In the genomic region with DNA sequence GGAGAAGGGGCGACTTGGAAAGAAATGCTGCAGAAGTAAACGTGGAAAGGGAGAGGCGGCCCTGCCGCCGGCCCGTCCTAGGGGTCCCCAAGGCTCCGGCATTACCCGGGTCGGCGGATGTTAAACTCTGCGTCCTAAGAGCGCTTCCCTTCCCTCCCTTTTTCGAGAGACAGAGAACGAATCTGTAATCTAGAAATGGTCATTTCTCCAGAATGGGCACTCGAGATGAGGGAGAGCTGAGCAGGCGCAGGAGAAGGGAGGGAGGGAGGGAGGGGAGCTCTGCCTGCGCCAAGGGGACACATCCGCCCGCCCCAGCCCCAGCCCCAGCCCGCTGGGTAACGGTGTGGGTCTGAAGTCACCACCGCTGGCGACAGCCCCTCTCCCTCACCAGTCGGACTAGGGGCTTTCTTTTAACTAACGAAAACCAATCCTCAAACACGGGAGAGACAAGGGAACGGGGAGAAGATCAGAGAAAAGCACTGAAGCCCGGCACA, we compare ENCODE assay signal across 8 cellular contexts. TPM values are rescaled to one million over a fixed set of nuclear protein-coding genes. Genes with fewer than 3 reads are reported as not detected.
DNase-seq lines count a peak whose midpoint lies in the region; ATAC-seq, FAIRE-seq and TF ChIP-seq lines count a peak whose summit lies in the region.

No MANE protein-coding gene starts in this region.

- peak overlapping the region; percentile 91 to 100 (median 100) for H3K4me3 Mint-ChIP-seq in naive thymus-derived CD4-positive, alpha-beta T cell

- H3K4me3 ChIP-seq in effector memory CD4-positive, alpha-beta T cell (ENCODE audit: insufficient read depth, low read depth, low read length, poor library complexity, severe bottlenecking) = peak overlapping the region; percentile 99
- H3K4me3 ChIP-seq in naive thymus-derived CD4-positive, alpha-beta T cell (ENCODE audit: low read length) = peak overlapping the region; percentile 97

- TF ChIP-seq POLR2A in GM12892 (IDR thresholded peaks at IDR 0.05; ENCODE audit: low read depth, low read length) = no peak

- H3K36me3 ChIP-seq in effector memory CD4-positive, alpha-beta T cell (ENCODE audit: control insufficient read depth, insufficient read depth, low read length) = no peaks in the 10 kb centered on the region
- peaks cover 0 to 13% (median 0%) of the 10 kb centered on the region in 3 experiments for H3K36me3 ChIP-seq in naive thymus-derived CD4-positive, alpha-beta T cell (ENCODE audit: control insufficient read depth in 2 of 3, insufficient read depth in 3 of 3, low read length in 3 of 3)

- H3K27me3 Mint-ChIP-seq in naive thymus-derived CD4-positive, alpha-beta T cell = no peaks in the 10 kb centered on the region

- TF ChIP-seq CTCF in GM13977 (IDR thresholded peaks at IDR 0.05; ENCODE audit: extremely low read depth, insufficient read depth, missing control alignments) = no peak

- no peaks in the 10 kb centered on the region for H3K27me3 ChIP-seq in effector memory CD4-positive, alpha-beta T cell (replicated peaks; ENCODE audit: control insufficient read depth, insufficient read depth, low read length, poor library complexity, severe bottlenecking)
- H3K27me3 ChIP-seq in naive thymus-derived CD4-positive, alpha-beta T cell (ENCODE audit: control insufficient read depth in 2 of 2, insufficient read depth in 2 of 2, low read length in 2 of 2) = no peaks in the 10 kb centered on the region

- in situ Hi-C loops in GM13977 (cut with MboI; ENCODE audit: low pct_unique_long_range_greater_than_20kb, low sequenced_read_pairs, unreplicated experiment) = no loop called here

- no peak for ATAC-seq in naive thymus-derived CD4-positive, alpha-beta T cell

- peak overlapping the region; percentile 68 to 99 (median 92) for H3K27ac Mint-ChIP-seq in naive thymus-derived CD4-positive, alpha-beta T cell

- DNase-seq in GM12892 (ENCODE audit: insufficient read length) (no peak), RKO (ENCODE audit: low spot score) (peak; percentile 56), NCI-H524 treated with DMSO at 0.1 percent for 48 hours (lab: John Stamatoyannopoulos, UW) (no peak), GM13977 (ENCODE audit: low spot score) (no peak), NCI-H2029 treated with DMSO at 0.1 percent for 48 hours (lab: John Stamatoyannopoulos, UW) (no peak)
- no peak for DNase-seq in effector memory CD4-positive, alpha-beta T cell
- DNase-seq in naive thymus-derived CD4-positive, alpha-beta T cell = peak in 1 of 9 donors; percentile 37
- DNase-seq in stimulated activated CD4-positive, alpha-beta T cell treated with anti-CD3 and anti-CD28 coated beads, Interleukin-12 subunit alpha, Interleukin-12 subunit beta, amount 100 ng/mL, for 4 hours = no peak

- intact Hi-C loops in naive thymus-derived CD4-positive, alpha-beta T cell (cut with micrococcal nuclease) = loop anchor here (2.0 to 10.0 kb wide), 10 partner anchors 23 to 1013 kb away; partner anchors contain the start of genes CCNQ (in 1 of the 2), DKC1 (in 1 of the 2), FAM3A (in 1 of the 2) and HAUS7 (in 1 of the 2)

- POLR2A ChIA-PET in naive thymus-derived CD4-positive, alpha-beta T cell (lab: Charles Lee) = interaction anchor here (0.7 to 8.5 kb wide), 8 partner anchors 12 to 243 kb away, joined by 3 to 127 read pairs (median 11); partner anchors contain the start of genes ARHGAP4 and RENBP

- H3K4me1 ChIP-seq in effector memory CD4-positive, alpha-beta T cell (ENCODE audit: control insufficient read depth, insufficient read depth, low read length, poor library complexity, severe bottlenecking) = peaks cover 30% of the 10 kb centered on the region
- peaks cover 40 to 42% of the 10 kb centered on the region in 2 donors for H3K4me1 ChIP-seq in naive thymus-derived CD4-positive, alpha-beta T cell (ENCODE audit: control insufficient read depth in 2 of 2, insufficient read depth in 2 of 2, low read length in 2 of 2)

- peak overlapping the region; percentile 94 for H3K27ac ChIP-seq in effector memory CD4-positive, alpha-beta T cell (ENCODE audit: insufficient read depth, low read length, poor library complexity, severe bottlenecking)
- H3K27ac ChIP-seq in naive thymus-derived CD4-positive, alpha-beta T cell (ENCODE audit: low read depth, low read length) = peak overlapping the region; percentile 99

- FAIRE-seq in GM12892 (lab: Jason Lieb, UNC) = peak; percentile 68

- CTCF ChIA-PET in naive thymus-derived CD4-positive, alpha-beta T cell (lab: Charles Lee) = interaction anchor here (2.1 to 4.7 kb wide), 3 partner anchors 11 to 44 kb away, joined by 10 to 27 read pairs (median 22); partner anchors contain the start of gene ARHGAP4

- peaks cover 0 to 2% (median 0%) of the 10 kb centered on the region in 11 donors for H3K9me3 Mint-ChIP-seq in naive thymus-derived CD4-positive, alpha-beta T cell

- peaks cover 21 to 53% (median 41%) of the 10 kb centered on the region in 7 donors for H3K4me1 Mint-ChIP-seq in naive thymus-derived CD4-positive, alpha-beta T cell

- H3K36me3 Mint-ChIP-seq in naive thymus-derived CD4-positive, alpha-beta T cell = peaks cover 0 to 15% (median 0%) of the 10 kb centered on the region in 5 donors

- no peaks in the 10 kb centered on the region for H3K9me3 ChIP-seq in effector memory CD4-positive, alpha-beta T cell (ENCODE audit: control insufficient read depth, low read length)
- no peaks in the 10 kb centered on the region for H3K9me3 ChIP-seq in naive thymus-derived CD4-positive, alpha-beta T cell (ENCODE audit: control insufficient read depth in 2 of 3, low read length in 3 of 3)

RNA-seq across cellular contexts. Expression of gene HCFC1, which starts 1.7 kb away (rescaled TPM):
- polyA plus RNA-seq in GM12892 (2012; ENCODE audit: missing spikeins) = 13.3 TPM
- 100 to 1,000 TPM in 1 of 5 experiments, 10 to 100 TPM in 4; 52.3 to 106 (median 67.2) TPM for total RNA-seq in naive thymus-derived CD4-positive, alpha-beta T cell
- polyA plus RNA-seq in naive thymus-derived CD4-positive, alpha-beta T cell = 10 to 100 TPM in 1 of 2 donors, 1 to 10 TPM in 1; 6.6 to 15.0 TPM

RNA-seq across cellular contexts. Expression of gene TMEM187, which starts 2.6 kb away (rescaled TPM):
- polyA plus RNA-seq in GM12892 (2012; ENCODE audit: missing spikeins) = 2.2 TPM
- 10 to 100 TPM in 2 of 5 experiments, 1 to 10 TPM in 3; 1.4 to 13.4 (median 7.1) TPM for total RNA-seq in naive thymus-derived CD4-positive, alpha-beta T cell
- polyA plus RNA-seq in naive thymus-derived CD4-positive, alpha-beta T cell = 10 to 100 TPM in 1 of 2 donors, 1 to 10 TPM in 1; 10.0 to 22.7 TPM

RNA-seq across cellular contexts. Expression of gene RENBP, which starts 25.5 kb away (rescaled TPM):
- 3.7 TPM for polyA plus RNA-seq in GM12892 (2012; ENCODE audit: missing spikeins)
- 10 to 100 TPM; 14.8 to 32.7 (median 27.7) TPM for total RNA-seq in naive thymus-derived CD4-positive, alpha-beta T cell
- 1 to 10 TPM in 1 of 2 donors, under 1 TPM in 1; 0.47 to 1.3 TPM for polyA plus RNA-seq in naive thymus-derived CD4-positive, alpha-beta T cell

RNA-seq across cellular contexts. Expression of gene NAA10, which starts 35.1 kb away (rescaled TPM):
- 76.2 TPM for polyA plus RNA-seq in GM12892 (2012; ENCODE audit: missing spikeins)
- total RNA-seq in naive thymus-derived CD4-positive, alpha-beta T cell = 10 to 100 TPM; 45.2 to 79.7 (median 75.6) TPM
- polyA plus RNA-seq in naive thymus-derived CD4-positive, alpha-beta T cell = 10 to 100 TPM; 37.6 to 47.2 TPM

RNA-seq across cellular contexts. Expression of gene ARHGAP4, which starts 43.9 kb away (rescaled TPM):
- polyA plus RNA-seq in GM12892 (2012; ENCODE audit: missing spikeins) = 23.2 TPM
- total RNA-seq in naive thymus-derived CD4-positive, alpha-beta T cell = 100 to 1,000 TPM; 310 to 439 (median 377) TPM
- 100 to 1,000 TPM in 1 of 2 donors, 10 to 100 TPM in 1; 82.5 to 147 TPM for polyA plus RNA-seq in naive thymus-derived CD4-positive, alpha-beta T cell
